In the genomic region with DNA sequence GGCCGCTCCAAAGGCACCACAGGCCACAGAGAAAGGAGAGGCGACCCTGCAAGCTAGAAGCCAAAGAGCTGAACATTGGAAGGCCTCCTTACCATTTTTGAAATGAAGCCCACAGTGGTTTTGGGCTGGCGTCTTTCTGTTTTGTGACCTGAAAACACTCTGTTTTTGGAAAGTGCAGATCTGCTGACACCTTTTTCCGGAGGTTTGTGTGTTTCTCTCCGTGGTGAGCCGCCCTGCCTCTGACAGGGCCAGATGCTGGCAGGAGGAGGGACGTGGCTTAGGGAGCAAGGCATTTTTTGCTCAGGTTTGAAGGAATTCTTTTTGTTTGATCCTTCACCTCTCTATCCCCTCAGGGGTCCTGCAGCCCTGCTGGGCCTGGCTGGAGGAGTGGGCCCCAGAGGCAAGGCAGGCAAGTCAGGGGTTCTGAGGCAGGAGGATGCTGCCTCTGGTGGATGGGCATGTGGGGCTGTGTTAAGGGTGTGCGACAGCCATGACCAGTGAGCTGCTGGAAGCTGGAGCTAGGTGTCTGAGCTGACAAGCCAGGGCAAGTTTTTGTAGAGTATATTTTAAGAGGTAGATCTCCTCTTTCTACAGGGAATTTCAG, we compare ENCODE assay signal across 21 cellular contexts.
DNase-seq lines count a peak whose midpoint lies in the region; ATAC-seq and TF ChIP-seq lines count a peak whose summit lies in the region.
"Had no signal": no experiment of that assay in that cellular context is flagged by ENCODE, and none has a peak within 500 bp of the region (broad histone marks: within the 10 kb centered on the region; RNA-seq: fewer than 3 reads in every experiment).

No MANE protein-coding gene starts in this region.

- H4K20me1 ChIP-seq in H9 (ENCODE audit: control insufficient read depth, insufficient read depth, insufficient read length), result no peaks in the 10 kb centered on the region

- intact Hi-C loops in esophagus squamous epithelium (cut with DNase I), result no loop called here

- no peak overlapping the region for H2BK5ac ChIP-seq in H9 (ENCODE audit: insufficient read length, low read length)

- no peaks in the 10 kb centered on the region for H3K4me1 ChIP-seq in H9 (ENCODE audit: insufficient read depth, low read length)
- H3K4me1 ChIP-seq in esophagus squamous epithelium, result peaks cover 7 to 50% (median 23%) of the 10 kb centered on the region in 3 donors
- H3K4me1 ChIP-seq in thymus (ENCODE audit: control insufficient read depth, insufficient read depth, low read length), result peaks cover 9% of the 10 kb centered on the region
- H3K4me1 ChIP-seq: parathyroid adenoma, SJSA1 had no signal

- no peak overlapping the region for H3K27ac Mint-ChIP-seq in H9
- H3K27ac Mint-ChIP-seq: activated naive CD8-positive, alpha-beta T cell treated with anti-CD3 and anti-CD28 coated beads, Interleukin-2, amount 50 U/mL, for 24 hours; activated T-cell treated with anti-CD3 and anti-CD28 coated beads, Interleukin-2, amount 50 U/mL, for 72 hours; neural progenitor cell had no signal

- peaks cover 28 to 31% of the 10 kb centered on the region in 2 experiments for H3K9me3 Mint-ChIP-seq in H9
- H3K9me3 Mint-ChIP-seq: activated naive CD8-positive, alpha-beta T cell treated with anti-CD3 and anti-CD28 coated beads, Interleukin-2, amount 50 U/mL, for 24 hours had no signal

- peaks cover 9 to 20% of the 10 kb centered on the region in 2 experiments for H3K4me1 Mint-ChIP-seq in H9
- H3K4me1 Mint-ChIP-seq: activated naive CD8-positive, alpha-beta T cell treated with anti-CD3 and anti-CD28 coated beads, Interleukin-2, amount 50 U/mL, for 24 hours; immature natural killer cell had no signal

- no peak overlapping the region for H2AFZ ChIP-seq in H9 (ENCODE audit: low read length)
- H2AFZ ChIP-seq: neural progenitor cell, parathyroid adenoma had no signal

- no peaks in the 10 kb centered on the region for H3K79me2 ChIP-seq in H9 (ENCODE audit: insufficient read depth, low read length)
- H3K79me2 ChIP-seq: parathyroid adenoma had no signal

- CTCF ChIA-PET in RWPE1 (lab: Yijun Ruan, JAX), result no interaction called here

- H3K9me3 ChIP-seq in H9 (ENCODE audit: control insufficient read depth, low read depth, low read length) (no peaks in the 10 kb centered on the region), esophagus squamous epithelium (no peaks in the 10 kb centered on the region), thymus (ENCODE audit: control insufficient read depth) (peaks cover 1% of the 10 kb centered on the region)
- H3K9me3 ChIP-seq: SJSA1 had no signal

- no peak overlapping the region for H3K18ac ChIP-seq in H9 (ENCODE audit: insufficient read length, low read depth, low read length)

- H3K4me2 ChIP-seq in H9 (ENCODE audit: insufficient read depth, insufficient read length, low read length), result no peak overlapping the region
- H3K4me2 ChIP-seq: neural progenitor cell had no signal

- H2BK120ac ChIP-seq in H9 (ENCODE audit: low read depth, low read length, poor library complexity, severe bottlenecking), result no peak overlapping the region

- H3K23ac ChIP-seq in H9 (ENCODE audit: insufficient read length, low read depth, low read length), result no peak overlapping the region

- H3K27me3 ChIP-seq in H9 (ENCODE audit: insufficient read depth, low read length) (no peaks in the 10 kb centered on the region), esophagus squamous epithelium (peaks cover 0 to 29% (median 0%) of the 10 kb centered on the region in 4 donors), thymus (ENCODE audit: control insufficient read depth, insufficient read depth) (no peaks in the 10 kb centered on the region)
- H3K27me3 ChIP-seq: neural progenitor cell, SJSA1 had no signal

- no peak overlapping the region for H2BK12ac ChIP-seq in H9 (ENCODE audit: insufficient read length, low read depth, low read length)

- no peak overlapping the region for H3K4ac ChIP-seq in H9 (ENCODE audit: low read depth, low read length)

- H3K9ac ChIP-seq in H9 (ENCODE audit: extremely low read depth, insufficient read length, low read length), result no peak overlapping the region
- H3K9ac ChIP-seq: neural progenitor cell, parathyroid adenoma had no signal

- H3K27ac ChIP-seq in H9 (ENCODE audit: insufficient read length, low read depth, low read length) (no peak overlapping the region), RWPE1 (peak overlapping the region; percentile 25; the same call in 1 of the 2 replicates), esophagus squamous epithelium (peak overlapping the region; percentile 16 to 71 (median 46)), thymus (ENCODE audit: low read depth) (peak overlapping the region; percentile 86)
- H3K27ac ChIP-seq: neural progenitor cell, parathyroid adenoma, SJSA1 had no signal

- peaks cover 16 to 32% (median 19%) of the 10 kb centered on the region in 3 experiments for H3K36me3 Mint-ChIP-seq in H9 (ENCODE audit: insufficient read depth in 1 of 3, low read depth in 3 of 3)
- H3K36me3 Mint-ChIP-seq: immature natural killer cell had no signal

- no peak overlapping the region for H3K14ac ChIP-seq in H9 (ENCODE audit: insufficient read depth, low read length)

- no peak for TF ChIP-seq POLR2A in esophagus squamous epithelium (IDR thresholded peaks at IDR 0.05)

- peak; percentile 17; the same call in 1 of the 3 replicates for TF ChIP-seq CTCF in H9 (conservative IDR thresholded peaks at IDR 0.05)
- no peak for TF ChIP-seq CTCF in RWPE1 (conservative IDR thresholded peaks at IDR 0.05; ENCODE audit: low read depth)
- TF ChIP-seq CTCF in esophagus squamous epithelium (IDR thresholded peaks at IDR 0.05), result no peak

- peaks cover 6% of the 10 kb centered on the region for H3K27me3 Mint-ChIP-seq in H9 (ENCODE audit: low read depth)

- DNase-seq in H9 (no peak), RWPE1 (ENCODE audit: low spot score) (no peak), esophagus squamous epithelium (lab: John Stamatoyannopoulos, UW) (no peak), NCI-H1105 (lab: John Stamatoyannopoulos, UW) (no peak)
- DNase-seq in activated T-cell treated with anti-CD3 and anti-CD28 coated beads, Interleukin-2, amount 50 U/mL, for 48 hours, result no peak
- DNase-seq: activated CD4-positive, alpha-beta T cell treated with anti-CD3 and anti-CD28 coated beads, Interleukin-2, amount 50 U/mL, for 1 hour; activated naive CD8-positive, alpha-beta T cell treated with anti-CD3 and anti-CD28 coated beads, Interleukin-2, amount 50 U/mL, for 24 hours; activated T-cell treated with anti-CD3 and anti-CD28 coated beads, Interleukin-2, amount 50 U/mL, for 72 hours; immature natural killer cell; mesendoderm; NCI-H1092 treated with DMSO at 0.1 percent for 48 hours; NCI-H187 treated with DMSO at 0.1 percent for 48 hours; NCI-H2171; stimulated activated CD4-positive, alpha-beta T cell treated with anti-CD3 and anti-CD28 coated beads, Interleukin-1b, Interleukin-23, amount 100 ng/mL, for 48 hours; stimulated activated naive CD8-positive, alpha-beta T cell treated with anti-CD3 and anti-CD28 coated beads, Interleukin-15, Interleukin-2, amounts not matched to agents 100 U/mL and 50 U/mL, for 24 hours had no signal

- no peak overlapping the region for H2BK20ac ChIP-seq in H9 (ENCODE audit: low read depth, low read length, poor library complexity, severe bottlenecking)

- no CpG with 5 or more reads among the region's 8 CpGs for WGBS in H9 (ENCODE audit: extremely low coverage, insufficient read length, low lambda C conversion rate)
- 34 to 83% methylated on average over 4 to 6 of the region's 8 CpGs for WGBS in esophagus squamous epithelium, 2 donors
- WGBS in thymus, result 72% methylated on average over 8 of the region's 8 CpGs

- no peak overlapping the region for H2AK5ac ChIP-seq in H9 (ENCODE audit: insufficient read length, low read length)

- H3K4me3 Mint-ChIP-seq in H9, result no peak overlapping the region
- H3K4me3 Mint-ChIP-seq: activated naive CD8-positive, alpha-beta T cell treated with anti-CD3 and anti-CD28 coated beads, Interleukin-2, amount 50 U/mL, for 24 hours; activated T-cell treated with anti-CD3 and anti-CD28 coated beads, Interleukin-2, amount 50 U/mL, for 72 hours; immature natural killer cell; neural progenitor cell had no signal

- H3K36me3 ChIP-seq in esophagus squamous epithelium, result no peaks in the 10 kb centered on the region
- H3K36me3 ChIP-seq in thymus (ENCODE audit: control insufficient read depth, insufficient read depth), result no peaks in the 10 kb centered on the region
- H3K36me3 ChIP-seq: neural progenitor cell, SJSA1 had no signal

- no peaks in the 10 kb centered on the region for H3K79me1 ChIP-seq in H9 (ENCODE audit: insufficient read depth, low read depth, low read length, poor library complexity, severe bottlenecking)

- no peak for ATAC-seq in HG03342 (IDR thresholded peaks at IDR 0.05; ENCODE audit: unreplicated experiment)
- ATAC-seq: activated naive CD8-positive, alpha-beta T cell treated with anti-CD3 and anti-CD28 coated beads, Interleukin-2, amount 50 U/mL, for 24 hours; activated T-cell treated with anti-CD3 and anti-CD28 coated beads, Interleukin-2, amount 50 U/mL, for 72 hours; right cardiac atrium; stimulated activated naive CD8-positive, alpha-beta T cell treated with anti-CD3 and anti-CD28 coated beads, Interleukin-15, Interleukin-2, amounts not matched to agents 100 U/mL and 50 U/mL, for 24 hours had no signal

- no peak overlapping the region for H3K56ac ChIP-seq in H9 (ENCODE audit: insufficient read length, low read depth, low read length)

- no peak overlapping the region for H3K4me3 ChIP-seq in esophagus squamous epithelium
- H3K4me3 ChIP-seq in thymus (ENCODE audit: low read length), result peak overlapping the region; percentile 16
- H3K4me3 ChIP-seq: neural progenitor cell, SJSA1 had no signal

- no peak overlapping the region for H3T11ph ChIP-seq in H9 (ENCODE audit: low read length)

- no peak overlapping the region for H2BK15ac ChIP-seq in H9 (ENCODE audit: low read depth, low read length)

- no peak overlapping the region for H4K91ac ChIP-seq in H9 (ENCODE audit: insufficient read length, low read depth, low read length)

- H4K5ac ChIP-seq in H9 (ENCODE audit: insufficient read length, low read depth, low read length), result no peak overlapping the region

- no peak overlapping the region for H4K8ac ChIP-seq in H9 (replicated peaks; ENCODE audit: insufficient read length, low read depth, low read length)

- POLR2A ChIA-PET in RWPE1 (lab: Yijun Ruan, JAX; ENCODE audit: low non-redundant PET), result no interaction called here

- H3K23me2 ChIP-seq in H9 (ENCODE audit: insufficient read length, low read depth, low read length, poor library complexity, severe bottlenecking), result no peaks in the 10 kb centered on the region
